8 cellular contexts compared by ENCODE assay signal in the genomic region with DNA sequence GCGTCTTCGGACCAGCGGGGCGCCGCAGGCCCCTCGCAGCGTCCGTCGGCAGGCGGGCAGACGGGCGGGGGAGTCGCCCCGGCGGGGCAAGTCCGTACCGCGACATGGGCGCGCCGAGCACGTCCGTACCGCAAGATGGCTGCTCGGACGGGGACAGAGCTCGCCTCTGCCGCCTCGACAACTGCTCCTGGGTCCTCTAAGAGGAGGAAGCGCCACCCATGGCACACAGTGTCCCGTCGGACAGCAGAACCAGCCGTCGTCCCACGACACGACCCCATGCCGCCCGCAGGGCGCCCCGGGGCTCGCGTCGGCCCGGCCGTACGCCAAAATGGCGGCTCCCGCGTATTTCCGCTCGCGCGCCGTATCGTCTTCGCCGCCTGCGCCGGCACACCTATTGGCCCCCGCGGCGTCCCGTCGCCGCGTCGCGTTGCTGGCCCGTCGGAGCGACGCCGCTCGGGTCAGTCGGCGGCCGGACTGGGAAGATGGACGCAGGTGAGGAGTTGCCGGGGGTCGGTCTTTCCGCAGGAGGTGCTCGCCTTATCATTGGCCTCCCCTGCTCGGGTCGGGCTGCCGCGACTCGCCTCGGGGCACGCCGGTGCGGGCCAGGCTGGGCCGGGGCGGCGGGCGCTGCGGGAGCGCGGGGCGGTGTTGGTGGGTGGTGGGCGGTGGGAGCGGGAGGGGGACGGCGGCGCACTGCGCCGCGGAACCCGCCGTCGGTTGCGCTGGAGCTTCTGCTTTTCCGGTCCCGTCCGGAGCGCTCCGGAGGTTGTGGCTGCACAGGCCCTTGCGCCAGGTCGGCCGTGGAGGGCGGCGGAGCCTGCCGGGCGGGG. TPM values are rescaled to one million over a fixed set of nuclear protein-coding genes. Genes with fewer than 3 reads are reported as not detected.
A peak's percentile ranks its signal among the peaks of the same experiment; 100 is the strongest.
DNase-seq lines count a peak whose midpoint lies in the region; ATAC-seq and TF ChIP-seq lines count a peak whose summit lies in the region.

A gene (plus strand): TSS at position 461 of the 830 bp plus-strand sequence. CDS start 22 bp downstream, at position 483.

- peak; percentile 87 for DNase-seq in Calu3
- DNase-seq in HUDEP-2 (lab: John Stamatoyannopoulos, UW; ENCODE audit: unreplicated experiment in 76 of 76): peak in 73 of 76 experiments; percentile 5 to 90 (median 63)
- DNase-seq in OCI-M1 (lab: John Stamatoyannopoulos, UW): peak; percentile 93
- peak; percentile 57 for DNase-seq in activated T-cell treated with anti-CD3 and anti-CD28 coated beads for 4 hours
- DNase-seq in epithelial cell of prostate (ENCODE audit: low read depth, low spot score): peak; percentile 33
- peak; percentile 88 to 92 (median 91) for DNase-seq in mucosa of descending colon
- peak; percentile 63 for DNase-seq in stimulated activated CD8-positive, alpha-beta memory T cell treated with anti-CD3 and anti-CD28 coated beads, Interleukin-4, amount 100 ng/mL, for 24 hours (ENCODE audit: low read depth)

- no peak for TF ChIP-seq CTCF in Calu3 (IDR thresholded peaks at IDR 0.05; ENCODE audit: unreplicated experiment)
- TF ChIP-seq CTCF in mucosa of descending colon (IDR thresholded peaks at IDR 0.05): no peak

- ATAC-seq in GM21367 (IDR thresholded peaks at IDR 0.05; ENCODE audit: unreplicated experiment) (peak; percentile 45), mucosa of descending colon (peak; percentile 92)

- no peaks in the 10 kb centered on the region for H3K9me3 Mint-ChIP-seq in Calu3 (ENCODE audit: low read depth, unreplicated experiment)

- H3K4me3 ChIP-seq in mucosa of descending colon: peak within 1 kb of the TSS; percentile 94

- peaks cover 75% of the 10 kb centered on the region for H3K36me3 Mint-ChIP-seq in Calu3 (ENCODE audit: insufficient read depth, unreplicated experiment)

- no peaks in the 10 kb centered on the region for H3K9me3 ChIP-seq in mucosa of descending colon

- intact Hi-C loops in Calu3 (cut with micrococcal nuclease; ENCODE audit: unreplicated experiment) (no loop called here), mucosa of descending colon (cut with DNase I, micrococcal nuclease) (no loop called here)

- peak within 1 kb of the TSS; percentile 40 for H3K27ac Mint-ChIP-seq in Calu3 (ENCODE audit: unreplicated experiment)

- CTCF ChIA-PET in Calu3 (lab: Charles Lee): interaction anchor here (0.6 kb wide), 1 partner anchor 184 kb away, joined by 4 read pairs; no protein-coding TSS in a partner anchor

- H3K4me1 ChIP-seq in mucosa of descending colon (ENCODE audit: low read depth): peaks cover 36% of the 10 kb centered on the region

- H3K36me3 ChIP-seq in mucosa of descending colon (ENCODE audit: low read depth): peaks cover 9% of the 10 kb centered on the region

- H3K4me1 Mint-ChIP-seq in Calu3 (ENCODE audit: low read depth, unreplicated experiment): peaks cover 33% of the 10 kb centered on the region

- peak within 1 kb of the TSS; percentile 74 for H3K4me3 Mint-ChIP-seq in Calu3 (ENCODE audit: low read depth, unreplicated experiment)

- no TSS peak for BruUV-seq in Calu3 (replicated peaks; lab: Mats Ljungman, UMichigan)

- peak within 1 kb of the TSS; percentile 95 for H3K27ac ChIP-seq in epithelial cell of prostate

- no peaks in the 10 kb centered on the region for H3K27me3 Mint-ChIP-seq in Calu3 (ENCODE audit: unreplicated experiment)

RNA-seq across cellular contexts. Expression of the gene that starts here (rescaled TPM):
- total RNA-seq in Calu3 (2022) (93.0 and 95.3 TPM in 2 replicates), mucosa of descending colon (100 to 1,000 TPM in 1 of 3 donors, 10 to 100 TPM in 2; 87.9 to 154 (median 94.6) TPM)

Comparison
In these comparisons a context has a peak if more than half of its experiments do, and no peak if none do; other contexts are left out.
1. Peak in every context shown above with its lines: DNase-seq, ATAC-seq, H3K4me3 ChIP-seq and H3K27ac ChIP-seq.
2. DNase-seq: peak in every context shown above with its lines; median percentile 93 in OCI-M1; 91 in mucosa of descending colon; 87 in Calu3; 63 in HUDEP-2; 63 in stimulated activated CD8-positive, alpha-beta memory T cell treated with anti-CD3 and anti-CD28 coated beads, Interleukin-4, amount 100 ng/mL, for 24 hours; 57 in activated T-cell treated with anti-CD3 and anti-CD28 coated beads for 4 hours; 33 in epithelial cell of prostate.